ENCODE assay signal across 8 cellular contexts in genomic region chr11:107018274-107018901, GRCh38. TPM values are rescaled to one million over a fixed set of nuclear protein-coding genes. Genes with fewer than 3 reads are reported as not detected.
DNase-seq lines count a peak whose midpoint lies in the region; ATAC-seq and TF ChIP-seq lines count a peak whose summit lies in the region.

A gene with protein sequence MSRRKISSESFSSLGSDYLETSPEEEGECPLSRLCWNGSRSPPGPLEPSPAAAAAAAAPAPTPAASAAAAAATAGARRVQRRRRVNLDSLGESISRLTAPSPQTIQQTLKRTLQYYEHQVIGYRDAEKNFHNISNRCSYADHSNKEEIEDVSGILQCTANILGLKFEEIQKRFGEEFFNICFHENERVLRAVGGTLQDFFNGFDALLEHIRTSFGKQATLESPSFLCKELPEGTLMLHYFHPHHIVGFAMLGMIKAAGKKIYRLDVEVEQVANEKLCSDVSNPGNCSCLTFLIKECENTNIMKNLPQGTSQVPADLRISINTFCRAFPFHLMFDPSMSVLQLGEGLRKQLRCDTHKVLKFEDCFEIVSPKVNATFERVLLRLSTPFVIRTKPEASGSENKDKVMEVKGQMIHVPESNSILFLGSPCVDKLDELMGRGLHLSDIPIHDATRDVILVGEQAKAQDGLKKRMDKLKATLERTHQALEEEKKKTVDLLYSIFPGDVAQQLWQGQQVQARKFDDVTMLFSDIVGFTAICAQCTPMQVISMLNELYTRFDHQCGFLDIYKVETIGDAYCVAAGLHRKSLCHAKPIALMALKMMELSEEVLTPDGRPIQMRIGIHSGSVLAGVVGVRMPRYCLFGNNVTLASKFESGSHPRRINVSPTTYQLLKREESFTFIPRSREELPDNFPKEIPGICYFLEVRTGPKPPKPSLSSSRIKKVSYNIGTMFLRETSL (minus strand): TSS chr11:107018476. CDS start chr11:107018055, 421 bp downstream.

- intact Hi-C loops in uterus (cut with DNase I; ENCODE audit: low total_unique reads), result no loop called here

- TF ChIP-seq POLR2A in uterus (IDR thresholded peaks at IDR 0.05), result no peak

- H3K27me3 ChIP-seq in ectodermal cell (ENCODE audit: control insufficient read depth, insufficient read depth, low read length, poor library complexity, severe bottlenecking) (peaks cover 25% of the 10 kb centered on the region), uterus (no peaks in the 10 kb centered on the region)

- no peak for TF ChIP-seq CTCF in uterus (IDR thresholded peaks at IDR 0.05)

- WGBS in ectodermal cell, 2 experiments, result 0 to 1% methylated on average over 59 to 60 of the region's 60 CpGs

- H3K4me3 ChIP-seq in ectodermal cell (ENCODE audit: insufficient read depth, low read depth, low read length), result peak within 1 kb of the TSS; percentile 52
- peak within 1 kb of the TSS; percentile 40 to 55 for H3K4me3 ChIP-seq in uterus

- DNase-seq in SHP77 (lab: John Stamatoyannopoulos, UW) (peak; percentile 22 to 68), SHP77 treated with DMSO at 0.1 percent for 48 hours (lab: John Stamatoyannopoulos, UW) (no peak), NCI-H510A treated with DMSO at 0.1 percent for 48 hours (lab: John Stamatoyannopoulos, UW) (peak; percentile 24), midbrain (lab: John Stamatoyannopoulos, UW) (peak; percentile 35), uterus (peak; percentile 40 to 56), HUDEP-2 (lab: John Stamatoyannopoulos, UW; ENCODE audit: unreplicated experiment in 76 of 76) (no peak)

- H3K27ac ChIP-seq in ectodermal cell (ENCODE audit: insufficient read depth, low read depth, low read length, poor library complexity, severe bottlenecking) (no peak within 1 kb of the TSS), uterus (peak within 1 kb of the TSS; percentile 91 to 95)

- ATAC-seq in HG02678 (IDR thresholded peaks at IDR 0.05; ENCODE audit: unreplicated experiment), result peak; percentile 34

- H3K4me1 ChIP-seq in ectodermal cell (ENCODE audit: control insufficient read depth, insufficient read depth, low read length) (no peaks in the 10 kb centered on the region), uterus (no peaks in the 10 kb centered on the region)

- no peaks in the 10 kb centered on the region for H3K36me3 ChIP-seq in ectodermal cell (ENCODE audit: control insufficient read depth, insufficient read depth, low read length)
- no peaks in the 10 kb centered on the region for H3K36me3 ChIP-seq in uterus

- H3K9me3 ChIP-seq in ectodermal cell (ENCODE audit: control insufficient read depth, low read length), result no peaks in the 10 kb centered on the region
- H3K9me3 ChIP-seq in uterus, result no peaks in the 10 kb centered on the region

RNA-seq across cellular contexts. Expression of the gene that starts here (rescaled TPM):
- 0.61 TPM for polyA plus RNA-seq in ectodermal cell (2013, experiment 1 of 4)
- 0.60 TPM for polyA plus RNA-seq in ectodermal cell (2013, experiment 2 of 4)
- polyA plus RNA-seq in ectodermal cell (2013, experiment 3 of 4), result 0.59 TPM
- 1.2 TPM for polyA plus RNA-seq in ectodermal cell (2013, experiment 4 of 4)
- 100 to 1,000 TPM in 1 of 4 donors, 10 to 100 TPM in 3; 22.6 to 147 (median 71.3) TPM for total RNA-seq in uterus

Comparison
In these comparisons a context has a peak if more than half of its experiments do, and no peak if none do; other contexts are left out.
1. DNase-seq: peak in SHP77 (2 of 2), NCI-H510A treated with DMSO at 0.1 percent for 48 hours (single experiment), midbrain (single experiment) and uterus (2 of 2); none in SHP77 treated with DMSO at 0.1 percent for 48 hours (single experiment) and HUDEP-2 (0 of 76).